9 cellular contexts compared by ENCODE assay signal in the genomic region with DNA sequence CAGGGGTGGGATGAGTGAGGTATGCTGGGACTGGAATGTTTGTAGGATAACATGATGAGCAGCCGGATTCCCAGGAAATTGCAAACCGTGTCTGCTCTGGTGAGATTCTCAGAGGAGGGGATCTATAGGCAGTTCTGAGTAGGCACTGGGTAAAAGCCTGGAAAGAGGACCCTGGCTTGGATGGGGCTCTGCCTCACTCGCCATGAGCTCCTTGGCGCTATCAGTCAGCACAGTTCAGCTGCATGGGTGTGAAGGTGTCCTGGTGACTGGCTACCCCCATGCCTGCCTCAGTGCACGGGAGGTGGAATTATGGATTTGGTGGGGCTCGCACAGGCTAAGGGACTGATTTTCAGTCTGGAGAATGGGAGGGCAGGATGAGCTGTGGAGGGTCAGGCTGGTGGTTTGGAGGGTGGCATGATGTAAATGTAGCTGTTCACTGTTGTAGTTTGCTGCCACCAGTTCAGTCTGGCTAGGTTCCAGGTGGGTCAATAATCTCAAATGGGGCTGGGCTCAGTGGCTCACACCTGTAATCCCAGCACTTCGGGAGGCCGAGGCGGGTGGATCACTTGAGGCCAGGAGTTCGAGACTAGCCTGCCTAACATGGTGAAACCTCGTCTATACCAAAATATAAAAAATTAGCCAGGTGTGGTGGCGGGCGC. TPM values are rescaled to one million over a fixed set of nuclear protein-coding genes. Genes with fewer than 3 reads are reported as not detected.
DNase-seq lines count a peak whose midpoint lies in the region; ATAC-seq and TF ChIP-seq lines count a peak whose summit lies in the region.
"Had no signal": no experiment of that assay in that cellular context is flagged by ENCODE, and none has a peak within 500 bp of the region (broad histone marks: within the 10 kb centered on the region; RNA-seq: fewer than 3 reads in every experiment).

No MANE protein-coding gene starts in this region.

- CTCF ChIA-PET in OCI-LY7 (lab: Charles Lee; ENCODE audit: unreplicated experiment), result interaction anchor here (0.6 kb wide), 1 partner anchor 29 kb away, joined by 3 read pairs; a partner anchor contains a TSS
- CTCF ChIA-PET in Caco-2 (lab: Charles Lee), result interaction anchor here (0.6 kb wide), 1 partner anchor 15 kb away, joined by 4 read pairs; no protein-coding TSS in a partner anchor

- no peaks in the 10 kb centered on the region for H3K27me3 ChIP-seq in Caco-2 (replicated peaks; ENCODE audit: control insufficient read depth, insufficient read depth, low read length)

- H3K79me2 ChIP-seq in OCI-LY7 (ENCODE audit: insufficient read depth, low read depth, low read length), result no peaks in the 10 kb centered on the region

- DNase-seq in activated T-cell treated with anti-CD3 and anti-CD28 coated beads, Interleukin-2, amount 50 U/mL, for 72 hours, result no peak
- no peak for DNase-seq in activated T-cell treated with anti-CD3 and anti-CD28 coated beads, Interleukin-2, amount 50 U/mL, for 48 hours
- DNase-seq in OCI-LY7 (ENCODE audit: low spot score) (no peak), glutamatergic neuron (no peak), Caco-2 (no peak)
- no peak for DNase-seq in stimulated activated naive B cell treated with anti-CD40 and anti-IgM and Interleukin-4, amounts not matched to agents 10 μg/mL and 1 μg/mL and 100 μg/mL, for 72 hours
- no peak for DNase-seq in activated effector memory CD4-positive, alpha-beta T cell treated with anti-CD3 and anti-CD28 coated beads, Interleukin-2, amount 50 U/mL, for 16 hours

- no peak overlapping the region for H2AFZ ChIP-seq in OCI-LY7 (ENCODE audit: low read length)

- BruUV-seq in OCI-LY7 (replicated peaks; lab: Mats Ljungman, UMichigan), result no TSS peak
- no TSS peak for BruUV-seq in Caco-2 (replicated peaks; lab: Mats Ljungman, UMichigan)

- H3K4me3 ChIP-seq in OCI-LY7 (ENCODE audit: low read depth, low read length, poor library complexity, severe bottlenecking) (no peak overlapping the region), Caco-2 (ENCODE audit: low read depth, low read length) (no peak overlapping the region)

- no peaks in the 10 kb centered on the region for H3K27me3 Mint-ChIP-seq in activated T-cell treated with anti-CD3 and anti-CD28 coated beads, Interleukin-2, amount 50 U/mL, for 72 hours (ENCODE audit: low read depth)
- H3K27me3 Mint-ChIP-seq in glutamatergic neuron (ENCODE audit: unreplicated experiment) (peaks cover 6% of the 10 kb centered on the region), Caco-2 (ENCODE audit: insufficient read depth, unreplicated experiment) (peaks cover 3% of the 10 kb centered on the region)
- no peaks in the 10 kb centered on the region for H3K27me3 Mint-ChIP-seq in stimulated activated naive B cell treated with anti-CD40 and anti-IgM and Interleukin-4, amounts not matched to agents 10 μg/mL and 1 μg/mL and 100 μg/mL, for 72 hours
- H3K27me3 Mint-ChIP-seq: activated CD4-positive, alpha-beta T cell treated with anti-CD3 and anti-CD28 coated beads, Interleukin-2, amount 10 ng/mL, durations not matched to agents 24 days and 14 days had no signal

- H3K36me3 ChIP-seq in OCI-LY7 (ENCODE audit: insufficient read depth, low read length) (no peaks in the 10 kb centered on the region), Caco-2 (ENCODE audit: control insufficient read depth, insufficient read depth, low read length) (no peaks in the 10 kb centered on the region)

- H3K9me3 ChIP-seq in OCI-LY7 (ENCODE audit: low read length) (no peaks in the 10 kb centered on the region), Caco-2 (no peaks in the 10 kb centered on the region)

- no peak overlapping the region for H3K27ac Mint-ChIP-seq in activated T-cell treated with anti-CD3 and anti-CD28 coated beads, Interleukin-2, amount 50 U/mL, for 72 hours
- H3K27ac Mint-ChIP-seq in glutamatergic neuron (ENCODE audit: unreplicated experiment), result no peak overlapping the region
- H3K27ac Mint-ChIP-seq in stimulated activated naive B cell treated with anti-CD40 and anti-IgM and Interleukin-4, amounts not matched to agents 10 μg/mL and 1 μg/mL and 100 μg/mL, for 72 hours, result peak overlapping the region; percentile 52
- H3K27ac Mint-ChIP-seq in Caco-2 (ENCODE audit: unreplicated experiment), result no peak overlapping the region

- H3K4me1 ChIP-seq in OCI-LY7 (ENCODE audit: insufficient read depth, low read length, poor library complexity, severe bottlenecking) (peaks cover 20% of the 10 kb centered on the region), Caco-2 (peaks cover 6% of the 10 kb centered on the region)

- peak; percentile 21 to 32 for ATAC-seq in activated T-cell treated with anti-CD3 and anti-CD28 coated beads, Interleukin-2, amount 50 U/mL, for 72 hours (replicated peaks in 1 of 2)
- ATAC-seq in stimulated activated naive B cell treated with anti-CD40 and anti-IgM and Interleukin-4, amounts not matched to agents 10 μg/mL and 1 μg/mL and 100 μg/mL, for 72 hours (replicated peaks), result no peak
- no peak for ATAC-seq in HG02852 (IDR thresholded peaks at IDR 0.05; ENCODE audit: unreplicated experiment)

- intact Hi-C loops in OCI-LY7 (cut with micrococcal nuclease; ENCODE audit: unreplicated experiment), result loop anchor here (1.0 to 5.0 kb wide), 4 partner anchors 28 to 92 kb away; no protein-coding TSS in a partner anchor
- intact Hi-C loops in Caco-2 (cut with micrococcal nuclease; ENCODE audit: unreplicated experiment), result loop anchor here (1.0 to 2.0 kb wide), 3 partner anchors 28 to 92 kb away; no protein-coding TSS in a partner anchor

- TF ChIP-seq CTCF in OCI-LY7 (conservative IDR thresholded peaks at IDR 0.05; ENCODE audit: low read length), result 0 out of 2 replicates have a peak, but pooled peaks have one; percentile 3
- TF ChIP-seq CTCF in glutamatergic neuron (IDR thresholded peaks at IDR 0.05; ENCODE audit: partially characterized antibody, unreplicated experiment), result peak; percentile 46
- TF ChIP-seq CTCF in Caco-2 (IDR thresholded peaks at IDR 0.05; ENCODE audit: insufficient read depth in 1 of 2, low read depth in 1 of 2, low read length in 1 of 2, severe bottlenecking in 1 of 2, unreplicated experiment in 1 of 2), result no peak

- H3K36me3 Mint-ChIP-seq in activated T-cell treated with anti-CD3 and anti-CD28 coated beads, Interleukin-2, amount 50 U/mL, for 72 hours (ENCODE audit: insufficient read depth in 2 of 2), result no peaks in the 10 kb centered on the region
- no peaks in the 10 kb centered on the region for H3K36me3 Mint-ChIP-seq in glutamatergic neuron (ENCODE audit: unreplicated experiment)
- peaks cover 5% of the 10 kb centered on the region in 2 donors for H3K36me3 Mint-ChIP-seq in stimulated activated naive B cell treated with anti-CD40 and anti-IgM and Interleukin-4, amounts not matched to agents 10 μg/mL and 1 μg/mL and 100 μg/mL, for 72 hours
- no peaks in the 10 kb centered on the region for H3K36me3 Mint-ChIP-seq in Caco-2 (ENCODE audit: insufficient read depth, unreplicated experiment)

- peaks cover 27% of the 10 kb centered on the region for H3K4me1 Mint-ChIP-seq in activated T-cell treated with anti-CD3 and anti-CD28 coated beads, Interleukin-2, amount 50 U/mL, for 72 hours (ENCODE audit: low read depth)
- H3K4me1 Mint-ChIP-seq in glutamatergic neuron (ENCODE audit: low read depth, unreplicated experiment) (peaks cover 2% of the 10 kb centered on the region), Caco-2 (ENCODE audit: low read depth, unreplicated experiment) (peaks cover 11% of the 10 kb centered on the region)
- H3K4me1 Mint-ChIP-seq in stimulated activated naive B cell treated with anti-CD40 and anti-IgM and Interleukin-4, amounts not matched to agents 10 μg/mL and 1 μg/mL and 100 μg/mL, for 72 hours, result peaks cover 25 to 49% of the 10 kb centered on the region in 2 donors

- no peaks in the 10 kb centered on the region for H3K9me3 Mint-ChIP-seq in activated T-cell treated with anti-CD3 and anti-CD28 coated beads, Interleukin-2, amount 50 U/mL, for 72 hours
- H3K9me3 Mint-ChIP-seq in glutamatergic neuron (ENCODE audit: unreplicated experiment), result peaks cover 7% of the 10 kb centered on the region
- H3K9me3 Mint-ChIP-seq in stimulated activated naive B cell treated with anti-CD40 and anti-IgM and Interleukin-4, amounts not matched to agents 10 μg/mL and 1 μg/mL and 100 μg/mL, for 72 hours, result peaks cover 0 to 3% of the 10 kb centered on the region in 2 donors
- H3K9me3 Mint-ChIP-seq in Caco-2 (ENCODE audit: unreplicated experiment), result no peaks in the 10 kb centered on the region
- H3K9me3 Mint-ChIP-seq: activated CD4-positive, alpha-beta T cell treated with anti-CD3 and anti-CD28 coated beads, Interleukin-2, amount 10 ng/mL, durations not matched to agents 24 days and 14 days had no signal

- H3K4me2 ChIP-seq in OCI-LY7 (ENCODE audit: low read length), result peak overlapping the region; percentile 7; the same call in 1 of the 2 replicates

- H3K4me3 Mint-ChIP-seq in activated T-cell treated with anti-CD3 and anti-CD28 coated beads, Interleukin-2, amount 50 U/mL, for 72 hours, result peak overlapping the region in 1 of 2 donors; percentile 43
- peak overlapping the region; percentile 38 for H3K4me3 Mint-ChIP-seq in glutamatergic neuron (ENCODE audit: unreplicated experiment)
- H3K4me3 Mint-ChIP-seq in stimulated activated naive B cell treated with anti-CD40 and anti-IgM and Interleukin-4, amounts not matched to agents 10 μg/mL and 1 μg/mL and 100 μg/mL, for 72 hours, result peak overlapping the region in 1 of 2 donors; percentile 26
- H3K4me3 Mint-ChIP-seq in Caco-2 (ENCODE audit: unreplicated experiment), result no peak overlapping the region
- H3K4me3 Mint-ChIP-seq: activated CD4-positive, alpha-beta T cell treated with anti-CD3 and anti-CD28 coated beads, Interleukin-2, amount 10 ng/mL, durations not matched to agents 24 days and 14 days had no signal

- no peaks in the 10 kb centered on the region for H3K9me2 ChIP-seq in OCI-LY7 (ENCODE audit: insufficient read depth, low read length)

- no peak overlapping the region for H3K27ac ChIP-seq in OCI-LY7 (ENCODE audit: low read depth, low read length, poor library complexity, severe bottlenecking)

- POLR2A ChIA-PET in OCI-LY7 (lab: Charles Lee) (interaction anchor here (0.6 kb wide), 1 partner anchor 9 kb away, joined by 3 read pairs; no protein-coding TSS in a partner anchor), Caco-2 (lab: Charles Lee) (no interaction called here)

- H4K20me1 ChIP-seq in OCI-LY7 (ENCODE audit: insufficient read depth, low read length), result no peaks in the 10 kb centered on the region

RNA-seq across cellular contexts. Expression of a gene that starts 9.2 kb away (rescaled TPM):
- total RNA-seq in activated T-cell treated with anti-CD3 and anti-CD28 coated beads, Interleukin-2, amount 50 U/mL, for 72 hours, result 1 to 10 TPM; 8.1 to 8.5 TPM
- total RNA-seq in OCI-LY7 (2014; rRNA removed; shearing (Covaris generic)), result 8.0 and 11.0 TPM in 2 replicates
- total RNA-seq in OCI-LY7 (2022) (16.0 and 16.8 TPM in 2 replicates), glutamatergic neuron (ENCODE audit: unreplicated experiment) (48.2 TPM), Caco-2 (2022) (8.1 and 9.0 TPM in 2 replicates)

RNA-seq across cellular contexts. Expression of a gene that starts 10.7 kb away (rescaled TPM):
- 10 to 100 TPM; 22.9 to 31.5 TPM for total RNA-seq in activated T-cell treated with anti-CD3 and anti-CD28 coated beads, Interleukin-2, amount 50 U/mL, for 72 hours
- total RNA-seq in OCI-LY7 (2014; rRNA removed; shearing (Covaris generic)), result 13.3 and 21.6 TPM in 2 replicates
- total RNA-seq in OCI-LY7 (2022) (16.3 and 17.4 TPM in 2 replicates), glutamatergic neuron (ENCODE audit: unreplicated experiment) (not detected), Caco-2 (2022) (0.48 TPM in 1 of 2 replicates, not detected in the other)

RNA-seq across cellular contexts. Expression of a gene that starts 29.1 kb away (rescaled TPM):
- 10 to 100 TPM; 50.8 to 50.9 TPM for total RNA-seq in activated T-cell treated with anti-CD3 and anti-CD28 coated beads, Interleukin-2, amount 50 U/mL, for 72 hours
- total RNA-seq in OCI-LY7 (2014; rRNA removed; shearing (Covaris generic)), result 48.9 and 60.5 TPM in 2 replicates
- total RNA-seq in OCI-LY7 (2022) (69.0 and 73.2 TPM in 2 replicates), glutamatergic neuron (ENCODE audit: unreplicated experiment) (50.7 TPM), Caco-2 (2022) (48.5 and 49.4 TPM in 2 replicates)

RNA-seq across cellular contexts. Expression of a gene that starts 49.5 kb away (rescaled TPM):
- total RNA-seq in activated T-cell treated with anti-CD3 and anti-CD28 coated beads, Interleukin-2, amount 50 U/mL, for 72 hours, result not detected
- total RNA-seq in OCI-LY7 (2014; rRNA removed; shearing (Covaris generic)), result not detected in 2 replicates
- total RNA-seq in OCI-LY7 (2022), result not detected in 2 replicates
- 2.3 TPM for total RNA-seq in glutamatergic neuron (ENCODE audit: unreplicated experiment)
- 0.54 and 0.84 TPM in 2 replicates for total RNA-seq in Caco-2 (2022)
- total RNA-seq: activated CD4-positive, alpha-beta T cell treated with anti-CD3 and anti-CD28 coated beads, Interleukin-2, amount 10 ng/mL, durations not matched to agents 24 days and 14 days had no signal

RNA-seq across cellular contexts. Expression of a gene that starts 59.2 kb away (rescaled TPM):
- 10 to 100 TPM; 35.7 to 44.0 TPM for total RNA-seq in activated T-cell treated with anti-CD3 and anti-CD28 coated beads, Interleukin-2, amount 50 U/mL, for 72 hours
- total RNA-seq in OCI-LY7 (2014; rRNA removed; shearing (Covaris generic)), result 40.6 and 52.4 TPM in 2 replicates
- total RNA-seq in OCI-LY7 (2022), result 59.3 and 59.5 TPM in 2 replicates
- 43.2 TPM for total RNA-seq in glutamatergic neuron (ENCODE audit: unreplicated experiment)
- 39.8 and 44.8 TPM in 2 replicates for total RNA-seq in Caco-2 (2022)

Comparison
In these comparisons a context has a peak if more than half of its experiments do, and no peak if none do; other contexts are left out.
1. ATAC-seq: peak in activated T-cell treated with anti-CD3 and anti-CD28 coated beads, Interleukin-2, amount 50 U/mL, for 72 hours (2 of 2); none in stimulated activated naive B cell treated with anti-CD40 and anti-IgM and Interleukin-4, amounts not matched to agents 10 μg/mL and 1 μg/mL and 100 μg/mL, for 72 hours (0 of 2) and HG02852 (single experiment).
2. CTCF ChIP-seq: peak in OCI-LY7 (single experiment) and glutamatergic neuron (single experiment); none in Caco-2 (0 of 2).